ENCODE assay signal across 17 cellular contexts in the genomic region with DNA sequence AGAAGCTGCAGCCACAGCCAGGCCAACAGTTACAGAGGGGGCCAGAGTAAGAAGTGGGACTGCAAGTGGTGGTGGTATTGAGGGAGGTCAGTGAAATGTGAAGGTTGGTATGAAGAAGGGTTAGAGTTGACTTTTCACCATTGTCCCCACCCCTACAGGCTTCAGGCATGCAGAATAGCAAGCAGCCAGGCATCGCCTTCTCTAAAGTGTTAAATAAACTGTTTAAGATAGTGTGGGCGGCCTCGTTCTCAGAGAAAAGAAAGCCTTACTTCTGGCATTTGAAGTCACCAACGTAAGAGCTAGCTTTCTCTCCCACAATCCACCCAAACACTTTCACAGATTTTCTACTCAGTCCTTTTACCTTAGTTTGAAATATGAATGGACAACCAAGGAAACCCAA.
"Had no signal": no experiment of that assay in that cellular context is flagged by ENCODE, and none has a peak within 500 bp of the region (broad histone marks: within the 10 kb centered on the region; RNA-seq: fewer than 3 reads in every experiment).

No MANE protein-coding gene starts in this region.

- H3K9me3 ChIP-seq: mucosa of descending colon, prostate gland, sigmoid colon, thoracic aorta, transverse colon, upper lobe of right lung, uterus had no signal

- H3K27ac ChIP-seq: epithelial cell of prostate, prostate gland, spleen, thoracic aorta, transverse colon, upper lobe of right lung, uterus had no signal

- H3K27me3 ChIP-seq: sigmoid colon, transverse colon, upper lobe of right lung, uterus had no signal

- H3K4me1 ChIP-seq: prostate gland, upper lobe of right lung, uterus had no signal

- H3K36me3 ChIP-seq: prostate gland, sigmoid colon, transverse colon, uterus had no signal

- H3K4me3 ChIP-seq: lung, mucosa of descending colon, prostate gland, sigmoid colon, spleen, thoracic aorta, transverse colon, upper lobe of right lung, uterus had no signal

- DNase-seq: effector CD8-positive, alpha-beta T cell; endodermal cell; mucosa of descending colon; naive B cell; right cardiac atrium; sigmoid colon; spleen; stimulated activated CD4-positive, alpha-beta T cell treated with anti-CD3 and anti-CD28 coated beads, Interleukin-4, amount 100 ng/mL, for 4 hours; stimulated activated naive CD8-positive, alpha-beta T cell treated with anti-CD3 and anti-CD28 coated beads, Interleukin-15, Interleukin-2, amounts not matched to agents 100 U/mL and 50 U/mL, for 24 hours; substantia nigra; transverse colon; upper lobe of right lung; uterus had no signal
